In genomic region chr7:83547526-83547925, GRCh38 we compare ENCODE assay signal across 8 cellular contexts.
A peak's percentile ranks its signal among the peaks of the same experiment; 100 is the strongest.
DNase-seq lines count a peak whose midpoint lies in the region; TF ChIP-seq lines count a peak whose summit lies in the region.

No MANE protein-coding gene starts in this region.

- POLR2A ChIA-PET in HEK293T (lab: Yijun Ruan, JAX) = no interaction called here

- H3K4me3 ChIP-seq in cardiac fibroblast (replicated peaks in 1 of 2; ENCODE audit: low read depth in 2 of 2, low read length in 2 of 2) = no peak overlapping the region

- TF ChIP-seq CTCF in cardiac fibroblast (IDR thresholded peaks at IDR 0.05; ENCODE audit: low read depth, low read length) = no peak

- peak; percentile 95 for DNase-seq in DMS153 (lab: John Stamatoyannopoulos, UW)
- DNase-seq in HEK293T (ENCODE audit: extremely low spot score) = peak; percentile 19
- peak; percentile 94 for DNase-seq in NCI-H1105 treated with DMSO at 0.1 percent for 48 hours (lab: John Stamatoyannopoulos, UW)
- DNase-seq in cardiac fibroblast (ENCODE audit: low read depth in 2 of 2) = peak; percentile 26 to 48
- no peak for DNase-seq in HCEC 1CT
- DNase-seq in stimulated activated naive CD4-positive, alpha-beta T cell (lab: John Stamatoyannopoulos, UW) = no peak
- no peak for DNase-seq in retina
- no peak for DNase-seq in stimulated activated CD4-positive, alpha-beta T cell treated with anti-CD3 and anti-CD28 coated beads, Interleukin-1b, Interleukin-23, amount 100 ng/mL, for 48 hours

- CTCF ChIA-PET in HEK293T (lab: Yijun Ruan, JAX) = no interaction called here

TF ChIP-seq in HEK293T, 16 proteins besides CTCF, POLR2A, EP300 and RAD21:
- TF ChIP-seq PKNOX1 (IDR thresholded peaks at IDR 0.05) (peak; percentile 18; the same call in 1 of the 2 replicates), CTBP1 (IDR thresholded peaks at IDR 0.05; ENCODE audit: borderline replicate concordance) (no peak)

Comparison
In these comparisons a context has a peak if more than half of its experiments do, and no peak if none do; other contexts are left out.
1. DNase-seq: peak in DMS153 (single experiment), HEK293T (single experiment), NCI-H1105 treated with DMSO at 0.1 percent for 48 hours (single experiment) and cardiac fibroblast (2 of 2); none in HCEC 1CT (single experiment), stimulated activated naive CD4-positive, alpha-beta T cell (0 of 6), retina (single experiment) and stimulated activated CD4-positive, alpha-beta T cell treated with anti-CD3 and anti-CD28 coated beads, Interleukin-1b, Interleukin-23, amount 100 ng/mL, for 48 hours (single experiment).